Comparison of ENCODE assay signal across 28 cellular contexts in genomic region chr1:51071291-51071690, GRCh38. TPM values are rescaled to one million over a fixed set of nuclear protein-coding genes. Genes with fewer than 3 reads are reported as not detected.
"Had no signal": no experiment of that assay in that cellular context is flagged by ENCODE, and none has a peak within 500 bp of the region (broad histone marks: within the 10 kb centered on the region; RNA-seq: fewer than 3 reads in every experiment).

No MANE protein-coding gene starts in this region.

- H3K9me3 Mint-ChIP-seq: activated CD4-positive, alpha-beta T cell treated with anti-CD3 and anti-CD28 coated beads, Interleukin-2, amount 10 ng/mL, durations not matched to agents 7 days and 5 days; activated T-helper 1 cell treated with anti-CD3 and anti-CD28 coated beads, Interleukin-12 subunit alpha, Interleukin-12 subunit beta, Interleukin-2, Interleukin-4 antibody, amounts not matched to agents 30 ng/mL and 10 ng/mL and 1 ng/mL, durations not matched to agents 14 hours and 24 hours and 36 hours; immature natural killer cell; natural killer cell; stimulated activated naive CD8-positive, alpha-beta T cell treated with anti-CD3 and anti-CD28 coated beads, Interleukin-15, Interleukin-2, amounts not matched to agents 100 ng/mL and 50 ng/mL, for 24 hours had no signal

- H3K27me3 ChIP-seq: thyroid gland, upper lobe of right lung had no signal

- H3K4me3 ChIP-seq: coronary artery, hepatocyte, left lung, lung, psoas muscle, thyroid gland, upper lobe of right lung had no signal

- H2AFZ ChIP-seq: hepatocyte had no signal

- H3K4me1 ChIP-seq: left lung, psoas muscle, thyroid gland, upper lobe of right lung had no signal

- H3K4me1 Mint-ChIP-seq: activated CD4-positive, alpha-beta T cell treated with anti-CD3 and anti-CD28 coated beads, Interleukin-2, amount 10 ng/mL, durations not matched to agents 7 days and 5 days; immature natural killer cell; natural killer cell had no signal

- H3K27ac Mint-ChIP-seq: activated CD4-positive, alpha-beta T cell treated with anti-CD3 and anti-CD28 coated beads, Interleukin-2, amount 10 ng/mL, durations not matched to agents 7 days and 5 days; activated CD8-positive, alpha-beta T cell treated with anti-CD3 and anti-CD28 coated beads, Interleukin-2, amount 10 ng/mL, durations not matched to agents 7 days and 5 days; activated T-helper 1 cell treated with anti-CD3 and anti-CD28 coated beads, Interleukin-12 subunit alpha, Interleukin-12 subunit beta, Interleukin-2, Interleukin-4 antibody, amounts not matched to agents 30 ng/mL and 10 ng/mL and 1 ng/mL, durations not matched to agents 14 hours and 24 hours and 36 hours; immature natural killer cell; natural killer cell; stimulated activated naive CD8-positive, alpha-beta T cell treated with anti-CD3 and anti-CD28 coated beads, Interleukin-15, Interleukin-2, amounts not matched to agents 100 ng/mL and 50 ng/mL, for 24 hours; T-helper 17 cell had no signal

- ATAC-seq: activated CD8-positive, alpha-beta T cell treated with anti-CD3 and anti-CD28 coated beads, Interleukin-2, amount 10 ng/mL, durations not matched to agents 7 days and 5 days; left lung; natural killer cell; psoas muscle; right cardiac atrium; T-helper 17 cell; upper lobe of right lung had no signal

- H3K36me3 ChIP-seq: left lung, thyroid gland, upper lobe of right lung had no signal

- H3K9me3 ChIP-seq: left lung, psoas muscle, thyroid gland, upper lobe of right lung had no signal

- H3K27ac ChIP-seq: coronary artery, hepatocyte, left lung, psoas muscle, thyroid gland, upper lobe of right lung had no signal

- H3K36me3 Mint-ChIP-seq: immature natural killer cell, natural killer cell had no signal

- DNase-seq: activated CD4-positive, alpha-beta T cell treated with anti-CD3 and anti-CD28 coated beads, Interleukin-2, amount 10 ng/mL, durations not matched to agents 7 days and 5 days; activated CD8-positive, alpha-beta T cell treated with anti-CD3 and anti-CD28 coated beads, Interleukin-2, amount 10 ng/mL, durations not matched to agents 7 days and 5 days; activated gamma-delta T cell; activated naive CD4-positive, alpha-beta T cell treated with anti-CD3 and anti-CD28 coated beads, Interleukin-2, amount 50 U/mL, for 16 hours; glutamatergic neuron; immature natural killer cell; midbrain; natural killer cell; psoas muscle; stimulated activated CD4-positive, alpha-beta T cell treated with anti-CD3 and anti-CD28 coated beads, Interleukin-12 subunit alpha, Interleukin-12 subunit beta, amount 100 ng/mL, for 4 hours; substantia nigra; SW 1271; T-helper 17 cell; thyroid gland; upper lobe of right lung had no signal

- H3K4me2 ChIP-seq: hepatocyte had no signal

- FAIRE-seq: frontal cortex had no signal

- H3K4me3 Mint-ChIP-seq: activated CD4-positive, alpha-beta T cell treated with anti-CD3 and anti-CD28 coated beads, Interleukin-2, amount 10 ng/mL, durations not matched to agents 7 days and 5 days; activated CD8-positive, alpha-beta T cell treated with anti-CD3 and anti-CD28 coated beads, Interleukin-2, amount 10 ng/mL, durations not matched to agents 7 days and 5 days; activated T-helper 1 cell treated with anti-CD3 and anti-CD28 coated beads, Interleukin-12 subunit alpha, Interleukin-12 subunit beta, Interleukin-2, Interleukin-4 antibody, amounts not matched to agents 30 ng/mL and 10 ng/mL and 1 ng/mL, durations not matched to agents 14 hours and 24 hours and 36 hours; immature natural killer cell; natural killer cell; stimulated activated naive CD8-positive, alpha-beta T cell treated with anti-CD3 and anti-CD28 coated beads, Interleukin-15, Interleukin-2, amounts not matched to agents 100 ng/mL and 50 ng/mL, for 24 hours; T-helper 17 cell had no signal

- H3K79me2 ChIP-seq: hepatocyte had no signal

RNA-seq across cellular contexts. Expression of gene C1orf185, which starts 30.7 kb away (rescaled TPM):
- total RNA-seq: activated CD4-positive, alpha-beta T cell treated with anti-CD3 and anti-CD28 coated beads, Interleukin-2, amount 10 ng/mL, durations not matched to agents 7 days and 5 days; activated CD8-positive, alpha-beta T cell treated with anti-CD3 and anti-CD28 coated beads, Interleukin-2, amount 10 ng/mL, durations not matched to agents 7 days and 5 days; activated T-helper 1 cell treated with anti-CD3 and anti-CD28 coated beads, Interleukin-12 subunit alpha, Interleukin-12 subunit beta, Interleukin-2, Interleukin-4 antibody, amounts not matched to agents 30 ng/mL and 10 ng/mL and 1 ng/mL, durations not matched to agents 14 hours and 24 hours and 36 hours; aorta; epithelial cell of proximal tubule; fibroblast of lung; frontal cortex; hepatocyte; left lung; lung; natural killer cell; osteocyte; psoas muscle; right cardiac atrium; skeletal muscle tissue; T-helper 17 cell; thyroid gland; upper lobe of right lung had no signal
